11 cellular contexts compared by ENCODE assay signal in the genomic region with DNA sequence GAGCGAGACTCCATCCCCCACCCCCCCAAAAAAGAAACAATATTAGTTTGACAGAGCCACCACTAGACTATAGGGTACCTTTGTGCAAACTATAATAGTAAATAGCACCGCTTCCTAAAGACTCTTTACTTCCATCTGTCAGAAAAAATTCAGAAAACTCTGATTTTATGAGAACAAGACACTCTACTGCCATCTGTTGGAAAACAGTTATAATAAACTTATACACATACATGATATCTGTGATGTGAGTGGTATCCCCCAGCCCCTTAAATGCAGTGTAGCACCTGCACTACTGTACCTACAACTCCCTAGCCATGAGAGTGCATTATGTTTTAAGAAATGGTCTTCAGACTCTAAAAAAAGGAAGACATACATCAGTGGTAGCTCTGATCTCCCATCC. TPM values are rescaled to one million over a fixed set of nuclear protein-coding genes. Genes with fewer than 3 reads are reported as not detected.
DNase-seq lines count a peak whose midpoint lies in the region; ATAC-seq and TF ChIP-seq lines count a peak whose summit lies in the region.
"Had no signal": no experiment of that assay in that cellular context is flagged by ENCODE, and none has a peak within 500 bp of the region (broad histone marks: within the 10 kb centered on the region; RNA-seq: fewer than 3 reads in every experiment).

No MANE protein-coding gene starts in this region.

- DNase-seq in Kasumi-1 (lab: John Stamatoyannopoulos, UW) (peak; percentile 54 to 66), ascending aorta (ENCODE audit: low spot score in 2 of 2) (no peak), midbrain (lab: John Stamatoyannopoulos, UW) (peak; percentile 14), A172 (ENCODE audit: low spot score) (no peak), T-helper 9 cell (no peak), DMS153 treated with DMSO at 0.1 percent for 48 hours (lab: John Stamatoyannopoulos, UW; ENCODE audit: unreplicated experiment) (no peak)
- no peak for DNase-seq in activated T-cell treated with anti-CD3 and anti-CD28 coated beads, Interleukin-2, amount 50 U/mL, for 72 hours
- DNase-seq: effector memory CD8-positive, alpha-beta T cell; WERI-Rb-1 had no signal

- intact Hi-C loops in ascending aorta (cut with DNase I) = loop anchor here (5.0 kb wide), 1 partner anchor 72 kb away; no protein-coding TSS in a partner anchor

- no peaks in the 10 kb centered on the region for H3K9me3 Mint-ChIP-seq in activated T-cell treated with anti-CD3 and anti-CD28 coated beads, Interleukin-2, amount 50 U/mL, for 72 hours
- H3K9me3 Mint-ChIP-seq: stimulated activated naive CD8-positive, alpha-beta T cell treated with anti-CD3 and anti-CD28 coated beads, Interleukin-15, Interleukin-2, amounts not matched to agents 100 ng/mL and 50 ng/mL, for 24 hours had no signal

- H3K4me1 Mint-ChIP-seq in activated T-cell treated with anti-CD3 and anti-CD28 coated beads, Interleukin-2, amount 50 U/mL, for 72 hours (ENCODE audit: low read depth) = no peaks in the 10 kb centered on the region

- H3K4me1 ChIP-seq in DOHH2 (ENCODE audit: control insufficient read depth, low read length) (peaks cover 8% of the 10 kb centered on the region), ascending aorta (peaks cover 13 to 43% of the 10 kb centered on the region in 2 donors)

- no peak overlapping the region for H3K27ac Mint-ChIP-seq in activated T-cell treated with anti-CD3 and anti-CD28 coated beads, Interleukin-2, amount 50 U/mL, for 72 hours
- H3K27ac Mint-ChIP-seq: effector memory CD8-positive, alpha-beta T cell; stimulated activated naive CD8-positive, alpha-beta T cell treated with anti-CD3 and anti-CD28 coated beads, Interleukin-15, Interleukin-2, amounts not matched to agents 100 ng/mL and 50 ng/mL, for 24 hours had no signal

- H3K9me3 ChIP-seq in DOHH2 (ENCODE audit: control insufficient read depth, insufficient read depth, low read length) (no peaks in the 10 kb centered on the region), ascending aorta (no peaks in the 10 kb centered on the region)

- H3K79me2 ChIP-seq in DOHH2 (ENCODE audit: control insufficient read depth, low read length) = no peaks in the 10 kb centered on the region

- H3K4me3 ChIP-seq in DOHH2 (ENCODE audit: low read length) (no peak overlapping the region), ascending aorta (no peak overlapping the region)

- no peaks in the 10 kb centered on the region for H3K27me3 Mint-ChIP-seq in activated T-cell treated with anti-CD3 and anti-CD28 coated beads, Interleukin-2, amount 50 U/mL, for 72 hours (ENCODE audit: low read depth)

- H3K4me3 Mint-ChIP-seq in activated T-cell treated with anti-CD3 and anti-CD28 coated beads, Interleukin-2, amount 50 U/mL, for 72 hours = no peak overlapping the region
- H3K4me3 Mint-ChIP-seq: effector memory CD8-positive, alpha-beta T cell; stimulated activated naive CD8-positive, alpha-beta T cell treated with anti-CD3 and anti-CD28 coated beads, Interleukin-15, Interleukin-2, amounts not matched to agents 100 ng/mL and 50 ng/mL, for 24 hours had no signal

- H4K20me1 ChIP-seq in DOHH2 (ENCODE audit: control insufficient read depth, insufficient read depth, low read depth, low read length) = no peaks in the 10 kb centered on the region

- H3K27ac ChIP-seq in DOHH2 (ENCODE audit: low read depth, low read length) (no peak overlapping the region), ascending aorta (peak overlapping the region; percentile 12 to 84)
- H3K27ac ChIP-seq: WERI-Rb-1 had no signal

- no peaks in the 10 kb centered on the region for H3K9me2 ChIP-seq in DOHH2 (replicated peaks; ENCODE audit: control insufficient read depth, low read length)

- H3K36me3 Mint-ChIP-seq in activated T-cell treated with anti-CD3 and anti-CD28 coated beads, Interleukin-2, amount 50 U/mL, for 72 hours (ENCODE audit: insufficient read depth in 2 of 2) = no peaks in the 10 kb centered on the region

- no peaks in the 10 kb centered on the region for H3K36me3 ChIP-seq in DOHH2 (ENCODE audit: control insufficient read depth, low read length)
- peaks cover 3 to 20% of the 10 kb centered on the region in 2 donors for H3K36me3 ChIP-seq in ascending aorta
- H3K36me3 ChIP-seq: WERI-Rb-1 had no signal

- no peak for ATAC-seq in activated T-cell treated with anti-CD3 and anti-CD28 coated beads, Interleukin-2, amount 50 U/mL, for 72 hours (replicated peaks in 1 of 2)
- ATAC-seq: effector memory CD8-positive, alpha-beta T cell had no signal

- H3K4me2 ChIP-seq in DOHH2 (ENCODE audit: low read length) = no peak overlapping the region

- TF ChIP-seq CTCF in DOHH2 (IDR thresholded peaks at IDR 0.05; ENCODE audit: low read depth, low read length, poor library complexity, severe bottlenecking) = peak; percentile 39
- peak in 2 of 3 experiments; percentile 22 to 49 for TF ChIP-seq CTCF in ascending aorta (IDR thresholded peaks at IDR 0.05)

- no peaks in the 10 kb centered on the region for H3F3A ChIP-seq in DOHH2 (ENCODE audit: control insufficient read depth, insufficient read depth)

- H3K27me3 ChIP-seq in DOHH2 (ENCODE audit: control insufficient read depth, low read length) (no peaks in the 10 kb centered on the region), ascending aorta (no peaks in the 10 kb centered on the region)

RNA-seq across cellular contexts. Expression of a gene that starts 47.1 kb away (rescaled TPM):
- 80.9 TPM for total RNA-seq in ascending aorta
- total RNA-seq in A172 (2014; rRNA removed; shearing (Covaris generic)) = 26.7 and 32.5 TPM in 2 replicates
- total RNA-seq in activated T-cell treated with anti-CD3 and anti-CD28 coated beads, Interleukin-2, amount 50 U/mL, for 72 hours = 1 to 10 TPM; 6.3 to 7.0 TPM

Comparison
In these comparisons a context has a peak if more than half of its experiments do, and no peak if none do; other contexts are left out.
1. DNase-seq: peak in Kasumi-1 (2 of 2) and midbrain (single experiment); none in ascending aorta (0 of 2), A172 (single experiment), activated T-cell treated with anti-CD3 and anti-CD28 coated beads, Interleukin-2, amount 50 U/mL, for 72 hours (0 of 2), T-helper 9 cell (single experiment) and DMS153 treated with DMSO at 0.1 percent for 48 hours (single experiment).